Comparison of ENCODE assay signal across 8 cellular contexts in genomic region chr14:66359500-66359899, GRCh38.
DNase-seq lines count a peak whose midpoint lies in the region; ATAC-seq and TF ChIP-seq lines count a peak whose summit lies in the region.

No MANE protein-coding gene starts in this region.

- no peak overlapping the region for H3K4me3 Mint-ChIP-seq in activated T-cell treated with anti-CD3 and anti-CD28 coated beads, Interleukin-2, amount 50 U/mL, for 72 hours
- no peak overlapping the region for H3K4me3 Mint-ChIP-seq in activated T-cell treated with anti-CD3 and anti-CD28 coated beads, Interleukin-2, amount 50 U/mL, for 24 hours

- intact Hi-C loops in IMR-90 (cut with micrococcal nuclease) = loop anchor here (5.0 to 10.0 kb wide), 6 partner anchors 385 to 1197 kb away; no protein-coding TSS in a partner anchor

- H3K14ac ChIP-seq in IMR-90 (replicated peaks; ENCODE audit: low read depth, low read length) = no peak overlapping the region

- H3K27ac ChIP-seq in IMR-90 (ENCODE audit: insufficient read depth, low read length) (no peak overlapping the region), OCI-LY1 (ENCODE audit: low read depth, low read length, poor library complexity, severe bottlenecking) (no peak overlapping the region)

- H3K27ac Mint-ChIP-seq in activated T-cell treated with anti-CD3 and anti-CD28 coated beads, Interleukin-2, amount 50 U/mL, for 72 hours = no peak overlapping the region
- no peak overlapping the region for H3K27ac Mint-ChIP-seq in activated T-cell treated with anti-CD3 and anti-CD28 coated beads, Interleukin-2, amount 50 U/mL, for 24 hours

- peak; percentile 62 for TF ChIP-seq RAD21 in IMR-90 (IDR thresholded peaks at IDR 0.05; ENCODE audit: low read length)

- no peaks in the 10 kb centered on the region for H3K79me2 ChIP-seq in OCI-LY1 (ENCODE audit: insufficient read depth, low read length)

- H2AFZ ChIP-seq in IMR-90 (replicated peaks; ENCODE audit: low read length, poor library complexity) = no peak overlapping the region
- H2AFZ ChIP-seq in OCI-LY1 (ENCODE audit: low read length) = no peak overlapping the region

- no peak overlapping the region for H2AK5ac ChIP-seq in IMR-90 (ENCODE audit: low read depth, low read length)

- BruUV-seq in IMR-90 (replicated peaks; lab: Mats Ljungman, UMichigan) = no TSS peak

- POLR2A ChIA-PET in IMR-90 (lab: Charles Lee; ENCODE audit: unreplicated experiment) = interaction anchor here (0.5 to 0.6 kb wide), 3 partner anchors 39 to 935 kb away, joined by 4 read pairs; no protein-coding TSS in a partner anchor

- H2BK20ac ChIP-seq in IMR-90 (ENCODE audit: low read depth, low read length) = no peak overlapping the region

- in situ Hi-C loops in IMR-90 (cut with MboI; ENCODE audit: low sequenced_read_pairs) = loop anchor here (25.0 kb wide), 1 partner anchor 753 kb away; no protein-coding TSS in a partner anchor

- CTCF ChIA-PET in IMR-90 (lab: Yijun Ruan, JAX) = interaction anchor here (0.6 to 1.7 kb wide), 11 partner anchors 8 to 772 kb away, joined by 3 to 7 read pairs (median 3); no protein-coding TSS in a partner anchor

- H3K4me1 Mint-ChIP-seq in activated T-cell treated with anti-CD3 and anti-CD28 coated beads, Interleukin-2, amount 50 U/mL, for 72 hours (ENCODE audit: low read depth) = no peaks in the 10 kb centered on the region
- H3K4me1 Mint-ChIP-seq in activated T-cell treated with anti-CD3 and anti-CD28 coated beads, Interleukin-2, amount 50 U/mL, for 24 hours (ENCODE audit: low read depth) = no peaks in the 10 kb centered on the region

- no peak overlapping the region for H4K5ac ChIP-seq in IMR-90 (ENCODE audit: low read depth, low read length)

- ATAC-seq in activated T-cell treated with anti-CD3 and anti-CD28 coated beads, Interleukin-2, amount 50 U/mL, for 72 hours (replicated peaks in 1 of 2) = no peak
- peak; percentile 40; the same call in 1 of the 2 replicates for ATAC-seq in IMR-90 (ENCODE audit: low read depth)
- no peak for ATAC-seq in HG03520 (IDR thresholded peaks at IDR 0.05; ENCODE audit: unreplicated experiment)
- ATAC-seq in GM18861 (IDR thresholded peaks at IDR 0.05; ENCODE audit: unreplicated experiment) = no peak

- H4K91ac ChIP-seq in IMR-90 (ENCODE audit: insufficient read depth, low read depth, low read length) = no peak overlapping the region

- no peak overlapping the region for H3K23ac ChIP-seq in IMR-90 (ENCODE audit: low read depth, low read length)

- no peaks in the 10 kb centered on the region for H3K36me3 ChIP-seq in IMR-90 (ENCODE audit: control insufficient read depth, insufficient read depth, low read length)
- no peaks in the 10 kb centered on the region for H3K36me3 ChIP-seq in OCI-LY1 (ENCODE audit: insufficient read depth, low read length)

- no peaks in the 10 kb centered on the region for H3K36me3 Mint-ChIP-seq in activated T-cell treated with anti-CD3 and anti-CD28 coated beads, Interleukin-2, amount 50 U/mL, for 72 hours (ENCODE audit: insufficient read depth in 2 of 2)
- H3K36me3 Mint-ChIP-seq in activated T-cell treated with anti-CD3 and anti-CD28 coated beads, Interleukin-2, amount 50 U/mL, for 24 hours (ENCODE audit: low read depth) = no peaks in the 10 kb centered on the region

- H3K4me2 ChIP-seq in IMR-90 (ENCODE audit: low read depth, low read length) (no peak overlapping the region), OCI-LY1 (ENCODE audit: low read length) (no peak overlapping the region)

- no CpG with 5 or more reads among the region's 3 CpGs for WGBS in IMR-90 (ENCODE audit: extremely low coverage in 2 of 2, insufficient read length in 1 of 2), 2 experiments

- H3K79me1 ChIP-seq in IMR-90 (ENCODE audit: low read depth in 1 of 2, low read length in 2 of 2) = no peaks in the 10 kb centered on the region

- H3K9me1 ChIP-seq in IMR-90 (ENCODE audit: insufficient read depth, low read length) = no peaks in the 10 kb centered on the region

- no peaks in the 10 kb centered on the region for H3F3A ChIP-seq in OCI-LY1 (ENCODE audit: insufficient read depth, low read length)

- H4K8ac ChIP-seq in IMR-90 (ENCODE audit: low read depth in 2 of 2, low read length in 2 of 2) = no peak overlapping the region

- dilution Hi-C loops in IMR-90 (cut with HindIII; ENCODE audit: low sequenced_read_pairs, unreplicated experiment) = no loop called here

- H3K4me1 ChIP-seq in IMR-90 (ENCODE audit: control insufficient read depth, insufficient read depth, low read length) (no peaks in the 10 kb centered on the region), OCI-LY1 (ENCODE audit: insufficient read depth, low read length, severe bottlenecking) (no peaks in the 10 kb centered on the region)

- H3K9me2 ChIP-seq in OCI-LY1 (ENCODE audit: low read depth, low read length) = no peaks in the 10 kb centered on the region

- no peaks in the 10 kb centered on the region for H3K27me3 Mint-ChIP-seq in activated T-cell treated with anti-CD3 and anti-CD28 coated beads, Interleukin-2, amount 50 U/mL, for 72 hours (ENCODE audit: low read depth)
- H3K27me3 Mint-ChIP-seq in activated T-cell treated with anti-CD3 and anti-CD28 coated beads, Interleukin-2, amount 50 U/mL, for 24 hours = no peaks in the 10 kb centered on the region

- H4K20me1 ChIP-seq in IMR-90 (ENCODE audit: insufficient read depth, low read length) = no peaks in the 10 kb centered on the region
- no peaks in the 10 kb centered on the region for H4K20me1 ChIP-seq in OCI-LY1 (ENCODE audit: insufficient read depth, low read length)

- DNase-seq in activated T-cell treated with anti-CD3 and anti-CD28 coated beads, Interleukin-2, amount 50 U/mL, for 72 hours = peak; percentile 4 to 24
- no peak for DNase-seq in activated T-cell treated with anti-CD3 and anti-CD28 coated beads, Interleukin-2, amount 50 U/mL, for 24 hours
- DNase-seq in IMR-90 = peak; percentile 64
- DNase-seq in dedifferentiated amniotic fluid mesenchymal stem cell (ENCODE audit: extremely low spot score) = peak; percentile 49
- DNase-seq in middle frontal gyrus (ENCODE audit: extremely low spot score, low spot score) = peak; percentile 37

- H3K9me3 Mint-ChIP-seq in activated T-cell treated with anti-CD3 and anti-CD28 coated beads, Interleukin-2, amount 50 U/mL, for 72 hours = no peaks in the 10 kb centered on the region
- no peaks in the 10 kb centered on the region for H3K9me3 Mint-ChIP-seq in activated T-cell treated with anti-CD3 and anti-CD28 coated beads, Interleukin-2, amount 50 U/mL, for 24 hours

- no peak overlapping the region for H2BK120ac ChIP-seq in IMR-90 (ENCODE audit: low read depth, low read length)

- no peak overlapping the region for H3K9ac ChIP-seq in IMR-90 (ENCODE audit: low read depth, low read length)
- H3K9ac ChIP-seq in OCI-LY1 (ENCODE audit: low read length) = no peak overlapping the region

- no peak overlapping the region for H2BK15ac ChIP-seq in IMR-90 (ENCODE audit: low read depth, low read length)

- H3K56ac ChIP-seq in IMR-90 (ENCODE audit: extremely low read depth, insufficient read depth, low read length) = no peak overlapping the region

- H3K18ac ChIP-seq in IMR-90 (ENCODE audit: low read depth, low read length) = no peak overlapping the region

- H3K27me3 ChIP-seq in IMR-90 (ENCODE audit: control insufficient read depth, insufficient read depth, low read length) = no peaks in the 10 kb centered on the region
- no peaks in the 10 kb centered on the region for H3K27me3 ChIP-seq in OCI-LY1 (ENCODE audit: insufficient read depth, low read length)

- TF ChIP-seq CTCF in IMR-90 (conservative IDR thresholded peaks at IDR 0.05; ENCODE audit: low read depth, low read length) (peak; percentile 67), OCI-LY1 (IDR thresholded peaks at IDR 0.05; ENCODE audit: low read length) (peak; percentile 65)

- no peak overlapping the region for H2AK9ac ChIP-seq in IMR-90 (replicated peaks; ENCODE audit: low read depth, low read length, poor library complexity)

- H2BK5ac ChIP-seq in IMR-90 (ENCODE audit: low read depth, low read length, poor library complexity, severe bottlenecking) = no peak overlapping the region

- no peak overlapping the region for H3K4me3 ChIP-seq in IMR-90 (ENCODE audit: insufficient read depth, low read depth, low read length)
- no peak overlapping the region for H3K4me3 ChIP-seq in OCI-LY1 (ENCODE audit: low read depth, low read length, poor library complexity, severe bottlenecking)

- H3K9me3 ChIP-seq in IMR-90 (ENCODE audit: control insufficient read depth, insufficient read depth, low read length) (no peaks in the 10 kb centered on the region), OCI-LY1 (ENCODE audit: low read length) (no peaks in the 10 kb centered on the region)

- no peak overlapping the region for H3K4ac ChIP-seq in IMR-90 (ENCODE audit: low read depth, low read length)

- no peak for TF ChIP-seq POLR2A in IMR-90 (IDR thresholded peaks at IDR 0.05; ENCODE audit: low read depth, low read length)

TF ChIP-seq in IMR-90, 13 proteins besides CTCF, POLR2A, EP300 and RAD21:
- TF ChIP-seq SMC3 (IDR thresholded peaks at IDR 0.05; ENCODE audit: low read depth, low read length) (peak; percentile 44), MAZ (IDR thresholded peaks at IDR 0.05; ENCODE audit: borderline replicate concordance, low read depth, low read length) (no peak)
